1 cellular context compared by ENCODE assay signal in genomic region chr2:72131371-72131891, GRCh38.
TF ChIP-seq lines count a peak whose summit lies in the region.

No MANE protein-coding gene starts in this region.

TF ChIP-seq in GM23338, 12 proteins besides CTCF, POLR2A, EP300 and RAD21 (continued from another document):
- TF ChIP-seq, protein P1, sequence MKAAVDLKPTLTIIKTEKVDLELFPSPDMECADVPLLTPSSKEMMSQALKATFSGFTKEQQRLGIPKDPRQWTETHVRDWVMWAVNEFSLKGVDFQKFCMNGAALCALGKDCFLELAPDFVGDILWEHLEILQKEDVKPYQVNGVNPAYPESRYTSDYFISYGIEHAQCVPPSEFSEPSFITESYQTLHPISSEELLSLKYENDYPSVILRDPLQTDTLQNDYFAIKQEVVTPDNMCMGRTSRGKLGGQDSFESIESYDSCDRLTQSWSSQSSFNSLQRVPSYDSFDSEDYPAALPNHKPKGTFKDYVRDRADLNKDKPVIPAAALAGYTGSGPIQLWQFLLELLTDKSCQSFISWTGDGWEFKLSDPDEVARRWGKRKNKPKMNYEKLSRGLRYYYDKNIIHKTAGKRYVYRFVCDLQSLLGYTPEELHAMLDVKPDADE (IDR thresholded peaks at IDR 0.05) = no peak
- TF ChIP-seq ZNF114 (CRISPR knock-in tag; IDR thresholded peaks at IDR 0.05) (no peak), JUNB (IDR thresholded peaks at IDR 0.05; ENCODE audit: unreplicated experiment) (no peak), POLR2AphosphoS5 (IDR thresholded peaks at IDR 0.05; ENCODE audit: low read depth) (no peak)
- TF ChIP-seq, protein P2, sequence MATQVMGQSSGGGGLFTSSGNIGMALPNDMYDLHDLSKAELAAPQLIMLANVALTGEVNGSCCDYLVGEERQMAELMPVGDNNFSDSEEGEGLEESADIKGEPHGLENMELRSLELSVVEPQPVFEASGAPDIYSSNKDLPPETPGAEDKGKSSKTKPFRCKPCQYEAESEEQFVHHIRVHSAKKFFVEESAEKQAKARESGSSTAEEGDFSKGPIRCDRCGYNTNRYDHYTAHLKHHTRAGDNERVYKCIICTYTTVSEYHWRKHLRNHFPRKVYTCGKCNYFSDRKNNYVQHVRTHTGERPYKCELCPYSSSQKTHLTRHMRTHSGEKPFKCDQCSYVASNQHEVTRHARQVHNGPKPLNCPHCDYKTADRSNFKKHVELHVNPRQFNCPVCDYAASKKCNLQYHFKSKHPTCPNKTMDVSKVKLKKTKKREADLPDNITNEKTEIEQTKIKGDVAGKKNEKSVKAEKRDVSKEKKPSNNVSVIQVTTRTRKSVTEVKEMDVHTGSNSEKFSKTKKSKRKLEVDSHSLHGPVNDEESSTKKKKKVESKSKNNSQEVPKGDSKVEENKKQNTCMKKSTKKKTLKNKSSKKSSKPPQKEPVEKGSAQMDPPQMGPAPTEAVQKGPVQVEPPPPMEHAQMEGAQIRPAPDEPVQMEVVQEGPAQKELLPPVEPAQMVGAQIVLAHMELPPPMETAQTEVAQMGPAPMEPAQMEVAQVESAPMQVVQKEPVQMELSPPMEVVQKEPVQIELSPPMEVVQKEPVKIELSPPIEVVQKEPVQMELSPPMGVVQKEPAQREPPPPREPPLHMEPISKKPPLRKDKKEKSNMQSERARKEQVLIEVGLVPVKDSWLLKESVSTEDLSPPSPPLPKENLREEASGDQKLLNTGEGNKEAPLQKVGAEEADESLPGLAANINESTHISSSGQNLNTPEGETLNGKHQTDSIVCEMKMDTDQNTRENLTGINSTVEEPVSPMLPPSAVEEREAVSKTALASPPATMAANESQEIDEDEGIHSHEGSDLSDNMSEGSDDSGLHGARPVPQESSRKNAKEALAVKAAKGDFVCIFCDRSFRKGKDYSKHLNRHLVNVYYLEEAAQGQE (IDR thresholded peaks at IDR 0.05; ENCODE audit: unreplicated experiment) = no peak
